In the genomic region with DNA sequence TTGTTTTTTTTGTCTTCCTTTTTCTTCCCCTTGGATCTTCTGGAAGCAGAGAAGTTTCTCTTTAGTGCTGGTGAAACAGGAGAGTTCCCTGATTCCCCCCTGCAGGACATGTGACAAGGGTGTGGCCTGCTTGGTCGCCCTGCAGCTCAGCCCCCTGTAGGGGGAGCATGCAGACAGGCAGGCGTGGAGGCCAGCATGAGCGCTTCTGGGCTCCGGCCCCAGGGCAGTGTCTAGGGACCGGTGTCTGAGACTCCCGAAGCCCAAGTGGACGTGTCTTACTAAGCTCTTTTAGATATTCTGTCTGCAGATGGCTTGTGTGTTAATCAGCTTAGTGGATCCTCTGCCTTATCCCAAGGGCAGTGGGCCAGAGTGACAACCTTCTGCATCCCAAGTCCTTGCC, we compare ENCODE assay signal across 15 cellular contexts. TPM values are rescaled to one million over a fixed set of nuclear protein-coding genes. Genes with fewer than 3 reads are reported as not detected.
DNase-seq lines count a peak whose midpoint lies in the region; ATAC-seq, FAIRE-seq and TF ChIP-seq lines count a peak whose summit lies in the region.
"Had no signal": no experiment of that assay in that cellular context is flagged by ENCODE, and none has a peak within 500 bp of the region (broad histone marks: within the 10 kb centered on the region; RNA-seq: fewer than 3 reads in every experiment).

No MANE protein-coding gene starts in this region.

- H3K79me2 ChIP-seq in HepG2 (ENCODE audit: insufficient read depth, low read length), result no peaks in the 10 kb centered on the region

- in situ Hi-C loops in HepG2 (cut with HindIII; ENCODE audit: extremely low pct_ligation_motif_present, low pct_unique_long_range_greater_than_20kb), result no loop called here

- no peak for TF ChIP-seq RAD21 in HepG2 (CRISPR knock-in tag; IDR thresholded peaks at IDR 0.05)

- CTCF ChIA-PET in HepG2 (lab: Yijun Ruan, JAX; ENCODE audit: low intra/inter-chr PET ratio, low total read pairs), result no interaction called here

- H3K27ac ChIP-seq in RWPE2 (ENCODE audit: poor library complexity, severe bottlenecking) (no peak overlapping the region), HepG2 (ENCODE audit: extremely low read length, insufficient read depth, low read length) (no peak overlapping the region), heart left ventricle (no peak overlapping the region)
- H3K27ac ChIP-seq: SJSA1 had no signal

- BruUV-seq in HepG2 (replicated peaks; lab: Mats Ljungman, UMichigan), result no TSS peak

- TF ChIP-seq CTCF in RWPE2 (IDR thresholded peaks at IDR 0.05; ENCODE audit: poor library complexity, severe bottlenecking), result no peak
- TF ChIP-seq CTCF in HepG2 (CRISPR knock-in tag; IDR thresholded peaks at IDR 0.05), result peak; percentile 58
- peak in 1 of 12 donors; percentile 10 for TF ChIP-seq CTCF in heart left ventricle (IDR thresholded peaks at IDR 0.05)

- TF ChIP-seq POLR2A in HepG2 (IDR thresholded peaks at IDR 0.05; ENCODE audit: insufficient read depth in 1 of 2, low read depth in 2 of 2, low read length in 2 of 2), result no peak
- no peak for TF ChIP-seq POLR2A in heart left ventricle (IDR thresholded peaks at IDR 0.05)

- intact Hi-C loops in HepG2 (cut with micrococcal nuclease; ENCODE audit: unreplicated experiment), result no loop called here
- intact Hi-C loops in heart left ventricle (cut with DNase I), result no loop called here

- TF ChIP-seq EP300 in HepG2 (IDR thresholded peaks at IDR 0.05; ENCODE audit: low read depth in 2 of 2, low read length in 2 of 2) (no peak), HepG2 (CRISPR knock-in tag; IDR thresholded peaks at IDR 0.05; ENCODE audit: borderline replicate concordance) (no peak)

- no peaks in the 10 kb centered on the region for H3K9me3 ChIP-seq in RWPE2 (ENCODE audit: severe bottlenecking)
- H3K9me3 ChIP-seq in HepG2 (ENCODE audit: low read length), result no peaks in the 10 kb centered on the region
- peaks cover 0 to 6% (median 0%) of the 10 kb centered on the region in 12 donors for H3K9me3 ChIP-seq in heart left ventricle
- H3K9me3 ChIP-seq: SJSA1 had no signal

- H3K36me3 ChIP-seq in RWPE2 (ENCODE audit: low read depth) (no peaks in the 10 kb centered on the region), HepG2 (replicated peaks in 1 of 2; ENCODE audit: control insufficient read depth in 1 of 2, insufficient read depth in 2 of 2, low read length in 2 of 2) (no peaks in the 10 kb centered on the region), heart left ventricle (no peaks in the 10 kb centered on the region)
- H3K36me3 ChIP-seq: SJSA1 had no signal

- H3K9ac ChIP-seq in HepG2 (ENCODE audit: insufficient read depth, low read depth, low read length), result no peak overlapping the region

- no peaks in the 10 kb centered on the region for H3K4me1 ChIP-seq in RWPE2 (ENCODE audit: insufficient read depth, poor library complexity, severe bottlenecking)
- H3K4me1 ChIP-seq in HepG2 (ENCODE audit: insufficient read depth, low read length), result no peaks in the 10 kb centered on the region
- no peaks in the 10 kb centered on the region for H3K4me1 ChIP-seq in heart left ventricle
- H3K4me1 ChIP-seq: SJSA1 had no signal

- ATAC-seq in HG02759 (IDR thresholded peaks at IDR 0.05; ENCODE audit: unreplicated experiment) (peak; percentile 56), RWPE2 (ENCODE audit: low read depth) (peak; percentile 42; the same call in 2 of the 3 replicates), HepG2 (peak; percentile 100), HG03045 (IDR thresholded peaks at IDR 0.05; ENCODE audit: unreplicated experiment) (no peak), heart left ventricle (no peak), GM21360 (IDR thresholded peaks at IDR 0.05; ENCODE audit: unreplicated experiment) (no peak)

- no peak overlapping the region for H3K4me2 ChIP-seq in HepG2 (ENCODE audit: low read depth, low read length)

- H2AFZ ChIP-seq in HepG2 (ENCODE audit: low read length), result no peak overlapping the region

- H4K20me1 ChIP-seq in HepG2 (ENCODE audit: insufficient read depth, low read length), result no peaks in the 10 kb centered on the region

- FAIRE-seq in HepG2 (lab: Jason Lieb, UNC), result no peak

- DNase-seq in ELF-1 (ENCODE audit: low read depth, low spot score) (peak; percentile 67), RWPE2 (ENCODE audit: low spot score) (no peak), HepG2 (ENCODE audit: low spot score) (peak; percentile 20), heart left ventricle (no peak)
- DNase-seq in activated CD4-positive, alpha-beta T cell treated with anti-CD3 and anti-CD28 coated beads, Interleukin-2, amount 50 U/mL, for 4 hours, result no peak
- DNase-seq: caudate nucleus, NCI-H1105 treated with DMSO at 0.1 percent for 48 hours, substantia nigra had no signal

- H3K27me3 ChIP-seq in RWPE2 (ENCODE audit: insufficient read depth, poor library complexity, severe bottlenecking) (no peaks in the 10 kb centered on the region), HepG2 (ENCODE audit: control insufficient read depth in 1 of 2, insufficient read depth in 2 of 2, low read length in 2 of 2) (no peaks in the 10 kb centered on the region), heart left ventricle (peaks cover 0 to 6% (median 0%) of the 10 kb centered on the region in 9 donors)

- no peak overlapping the region for H3K4me3 ChIP-seq in RWPE2 (ENCODE audit: severe bottlenecking)
- no peak overlapping the region for H3K4me3 ChIP-seq in HepG2 (replicated peaks in 1 of 3; ENCODE audit: insufficient read depth in 1 of 3, low read depth in 2 of 3, low read length in 3 of 3)
- H3K4me3 ChIP-seq in heart left ventricle, result no peak overlapping the region
- H3K4me3 ChIP-seq: SJSA1 had no signal

- POLR2A ChIA-PET in HepG2 (lab: Yijun Ruan, JAX), result no interaction called here

- 35% methylated on average over 6 of the region's 7 CpGs for WGBS in HepG2 (ENCODE audit: low lambda C conversion rate)
- 13 to 27% (median 16%) methylated on average over 7 of the region's 7 CpGs for WGBS in heart left ventricle, 4 donors

TF ChIP-seq in HepG2, 621 proteins besides CTCF, POLR2A, EP300 and RAD21:
- TF ChIP-seq ATF6 (CRISPR knock-in tag; conservative IDR thresholded peaks at IDR 0.05) (no peak), ZSCAN25 (CRISPR knock-in tag; IDR thresholded peaks at IDR 0.05) (peak; percentile 78), TAF15 (IDR thresholded peaks at IDR 0.05; ENCODE audit: low read depth, low read length, poor library complexity, severe bottlenecking) (no peak), ZNF20 (CRISPR knock-in tag; IDR thresholded peaks at IDR 0.05) (no peak), HDAC2 (CRISPR knock-in tag; IDR thresholded peaks at IDR 0.05) (no peak), ZNF674 (CRISPR knock-in tag; IDR thresholded peaks at IDR 0.05; ENCODE audit: low read depth) (no peak), EHMT2 (IDR thresholded peaks at IDR 0.05; ENCODE audit: borderline replicate concordance, low read depth, low read length) (no peak), XRCC5 (optimal IDR thresholded peaks at IDR 0.05; ENCODE audit: low read length) (peak; percentile 38), SIX4 (CRISPR knock-in tag; IDR thresholded peaks at IDR 0.05) (no peak), ONECUT2 (CRISPR knock-in tag; IDR thresholded peaks at IDR 0.05) (no peak), JARID2 (CRISPR knock-in tag; IDR thresholded peaks at IDR 0.05; ENCODE audit: insufficient replicate concordance) (no peak)

RNA-seq across cellular contexts. Expression of gene PRSS58, which starts 26.1 kb away (rescaled TPM):
- total RNA-seq in HepG2 (2016; rRNA removed; fragmentation: Illumina TruSeq; extraction: Trizol) (not detected in 2 replicates), heart left ventricle (not detected)
- total RNA-seq in HepG2 (2016; cell fraction: cytosol; rRNA removed; fragmentation: Illumina TruSeq; extraction: Trizol; ENCODE audit: low read depth), result not detected in 2 replicates
- not detected in 2 replicates for total RNA-seq in HepG2 (2016; cell fraction: insoluble cytoplasmic fraction; rRNA removed; fragmentation: Illumina TruSeq; extraction: Trizol)
- total RNA-seq in HepG2 (2016; cell fraction: membrane; rRNA removed; fragmentation: Illumina TruSeq; extraction: Trizol), result not detected in 2 replicates
- total RNA-seq in HepG2 (2016; cell fraction: nucleus; rRNA removed; fragmentation: Illumina TruSeq; extraction: Trizol), result not detected in 2 replicates
- polyA plus RNA-seq in HepG2 (2011; rRNA removed) (not detected in 2 replicates), heart left ventricle (not detected)
- polyA plus RNA-seq in HepG2 (2011; cell fraction: cytosol; rRNA removed), result not detected in 2 replicates
- polyA plus RNA-seq in HepG2 (2011; cell fraction: nucleus; rRNA removed), result not detected in 2 replicates
- not detected in 2 replicates for polyA plus RNA-seq in HepG2 (2012)
- not detected in 2 replicates for polyA plus RNA-seq in HepG2 (2016; cell fraction: cytosol; fragmentation: Illumina TruSeq; extraction: Trizol; ENCODE audit: low read depth)
- polyA plus RNA-seq in HepG2 (2016; cell fraction: insoluble cytoplasmic fraction; fragmentation: Illumina TruSeq; extraction: Trizol; ENCODE audit: low read depth), result not detected in 2 replicates
- polyA plus RNA-seq in HepG2 (2016; cell fraction: membrane; fragmentation: Illumina TruSeq; extraction: Trizol; ENCODE audit: low read depth), result not detected in 2 replicates
- not detected in 2 replicates for polyA plus RNA-seq in HepG2 (2016; cell fraction: nucleus; fragmentation: Illumina TruSeq; extraction: Trizol; ENCODE audit: insufficient read depth, low read depth)
- polyA minus RNA-seq in HepG2 (2011; rRNA and poly(A)+ RNA removed; ENCODE audit: low replicate concordance), result not detected in 2 replicates
- not detected in 2 replicates for polyA minus RNA-seq in HepG2 (2011; cell fraction: cytosol; rRNA and poly(A)+ RNA removed)
- not detected in 2 replicates for polyA minus RNA-seq in HepG2 (2011; cell fraction: nucleus; rRNA and poly(A)+ RNA removed)
- total RNA-seq: fibroblast of villous mesenchyme, G401, mononuclear cell, SJSA1 had no signal

Comparison
In these comparisons a context has a peak if more than half of its experiments do, and no peak if none do; other contexts are left out.
1. DNase-seq: peak in ELF-1 (single experiment) and HepG2 (single experiment); none in RWPE2 (single experiment), heart left ventricle (0 of 5) and activated CD4-positive, alpha-beta T cell treated with anti-CD3 and anti-CD28 coated beads, Interleukin-2, amount 50 U/mL, for 4 hours (0 of 2).
2. ATAC-seq: peak in HG02759 (single experiment), RWPE2 (single experiment) and HepG2 (single experiment); none in HG03045 (single experiment), heart left ventricle (0 of 4) and GM21360 (single experiment).